2 cellular contexts compared by ENCODE assay signal in genomic region chr18:31170335-31170734, GRCh38.
TF ChIP-seq lines count a peak whose summit lies in the region.

No MANE protein-coding gene starts in this region.

TF ChIP-seq in GM23338, 12 proteins besides CTCF, POLR2A, EP300 and RAD21:
- TF ChIP-seq POLR2AphosphoS5 (IDR thresholded peaks at IDR 0.05; ENCODE audit: low read depth) = no peak
- no peak for TF ChIP-seq NANOG (IDR thresholded peaks at IDR 0.05; ENCODE audit: borderline replicate concordance)
- TF ChIP-seq, protein P1, sequence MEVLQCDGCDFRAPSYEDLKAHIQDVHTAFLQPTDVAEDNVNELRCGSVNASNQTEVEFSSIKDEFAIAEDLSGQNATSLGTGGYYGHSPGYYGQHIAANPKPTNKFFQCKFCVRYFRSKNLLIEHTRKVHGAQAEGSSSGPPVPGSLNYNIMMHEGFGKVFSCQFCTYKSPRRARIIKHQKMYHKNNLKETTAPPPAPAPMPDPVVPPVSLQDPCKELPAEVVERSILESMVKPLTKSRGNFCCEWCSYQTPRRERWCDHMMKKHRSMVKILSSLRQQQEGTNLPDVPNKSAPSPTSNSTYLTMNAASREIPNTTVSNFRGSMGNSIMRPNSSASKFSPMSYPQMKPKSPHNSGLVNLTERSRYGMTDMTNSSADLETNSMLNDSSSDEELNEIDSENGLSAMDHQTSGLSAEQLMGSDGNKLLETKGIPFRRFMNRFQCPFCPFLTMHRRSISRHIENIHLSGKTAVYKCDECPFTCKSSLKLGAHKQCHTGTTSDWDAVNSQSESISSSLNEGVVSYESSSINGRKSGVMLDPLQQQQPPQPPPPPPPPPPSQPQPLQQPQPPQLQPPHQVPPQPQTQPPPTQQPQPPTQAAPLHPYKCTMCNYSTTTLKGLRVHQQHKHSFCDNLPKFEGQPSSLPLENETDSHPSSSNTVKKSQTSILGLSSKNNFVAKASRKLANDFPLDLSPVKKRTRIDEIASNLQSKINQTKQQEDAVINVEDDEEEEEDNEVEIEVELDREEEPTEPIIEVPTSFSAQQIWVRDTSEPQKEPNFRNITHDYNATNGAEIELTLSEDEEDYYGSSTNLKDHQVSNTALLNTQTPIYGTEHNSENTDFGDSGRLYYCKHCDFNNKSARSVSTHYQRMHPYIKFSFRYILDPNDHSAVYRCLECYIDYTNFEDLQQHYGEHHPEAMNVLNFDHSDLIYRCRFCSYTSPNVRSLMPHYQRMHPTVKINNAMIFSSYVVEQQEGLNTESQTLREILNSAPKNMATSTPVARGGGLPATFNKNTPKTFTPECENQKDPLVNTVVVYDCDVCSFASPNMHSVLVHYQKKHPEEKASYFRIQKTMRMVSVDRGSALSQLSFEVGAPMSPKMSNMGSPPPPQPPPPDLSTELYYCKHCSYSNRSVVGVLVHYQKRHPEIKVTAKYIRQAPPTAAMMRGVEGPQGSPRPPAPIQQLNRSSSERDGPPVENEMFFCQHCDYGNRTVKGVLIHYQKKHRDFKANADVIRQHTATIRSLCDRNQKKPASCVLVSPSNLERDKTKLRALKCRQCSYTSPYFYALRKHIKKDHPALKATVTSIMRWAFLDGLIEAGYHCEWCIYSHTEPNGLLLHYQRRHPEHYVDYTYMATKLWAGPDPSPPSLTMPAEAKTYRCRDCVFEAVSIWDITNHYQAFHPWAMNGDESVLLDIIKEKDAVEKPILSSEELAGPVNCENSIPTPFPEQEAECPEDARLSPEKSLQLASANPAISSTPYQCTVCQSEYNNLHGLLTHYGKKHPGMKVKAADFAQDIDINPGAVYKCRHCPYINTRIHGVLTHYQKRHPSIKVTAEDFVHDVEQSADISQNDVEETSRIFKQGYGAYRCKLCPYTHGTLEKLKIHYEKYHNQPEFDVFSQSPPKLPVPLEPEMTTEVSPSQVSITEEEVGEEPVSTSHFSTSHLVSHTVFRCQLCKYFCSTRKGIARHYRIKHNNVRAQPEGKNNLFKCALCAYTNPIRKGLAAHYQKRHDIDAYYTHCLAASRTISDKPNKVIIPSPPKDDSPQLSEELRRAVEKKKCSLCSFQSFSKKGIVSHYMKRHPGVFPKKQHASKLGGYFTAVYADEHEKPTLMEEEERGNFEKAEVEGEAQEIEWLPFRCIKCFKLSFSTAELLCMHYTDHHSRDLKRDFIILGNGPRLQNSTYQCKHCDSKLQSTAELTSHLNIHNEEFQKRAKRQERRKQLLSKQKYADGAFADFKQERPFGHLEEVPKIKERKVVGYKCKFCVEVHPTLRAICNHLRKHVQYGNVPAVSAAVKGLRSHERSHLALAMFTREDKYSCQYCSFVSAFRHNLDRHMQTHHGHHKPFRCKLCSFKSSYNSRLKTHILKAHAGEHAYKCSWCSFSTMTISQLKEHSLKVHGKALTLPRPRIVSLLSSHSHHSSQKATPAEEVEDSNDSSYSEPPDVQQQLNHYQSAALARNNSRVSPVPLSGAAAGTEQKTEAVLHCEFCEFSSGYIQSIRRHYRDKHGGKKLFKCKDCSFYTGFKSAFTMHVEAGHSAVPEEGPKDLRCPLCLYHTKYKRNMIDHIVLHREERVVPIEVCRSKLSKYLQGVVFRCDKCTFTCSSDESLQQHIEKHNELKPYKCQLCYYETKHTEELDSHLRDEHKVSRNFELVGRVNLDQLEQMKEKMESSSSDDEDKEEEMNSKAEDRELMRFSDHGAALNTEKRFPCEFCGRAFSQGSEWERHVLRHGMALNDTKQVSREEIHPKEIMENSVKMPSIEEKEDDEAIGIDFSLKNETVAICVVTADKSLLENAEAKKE (CRISPR knock-in tag; IDR thresholded peaks at IDR 0.05) = no peak
- no peak for TF ChIP-seq JUNB (IDR thresholded peaks at IDR 0.05; ENCODE audit: unreplicated experiment)
- TF ChIP-seq ZNF114 (CRISPR knock-in tag; IDR thresholded peaks at IDR 0.05) = no peak
- no peak for TF ChIP-seq STAT1 (IDR thresholded peaks at IDR 0.05; ENCODE audit: unreplicated experiment)
- no peak for TF ChIP-seq EZH2phosphoT487 (IDR thresholded peaks at IDR 0.05; ENCODE audit: unreplicated experiment)
- TF ChIP-seq ZNF331 (CRISPR knock-in tag; IDR thresholded peaks at IDR 0.05; ENCODE audit: low read depth) = no peak
- TF ChIP-seq EZH2 (IDR thresholded peaks at IDR 0.05; ENCODE audit: low read depth, unreplicated experiment) = no peak
- TF ChIP-seq ETS1 (IDR thresholded peaks at IDR 0.05) = no peak
- TF ChIP-seq, protein P2, sequence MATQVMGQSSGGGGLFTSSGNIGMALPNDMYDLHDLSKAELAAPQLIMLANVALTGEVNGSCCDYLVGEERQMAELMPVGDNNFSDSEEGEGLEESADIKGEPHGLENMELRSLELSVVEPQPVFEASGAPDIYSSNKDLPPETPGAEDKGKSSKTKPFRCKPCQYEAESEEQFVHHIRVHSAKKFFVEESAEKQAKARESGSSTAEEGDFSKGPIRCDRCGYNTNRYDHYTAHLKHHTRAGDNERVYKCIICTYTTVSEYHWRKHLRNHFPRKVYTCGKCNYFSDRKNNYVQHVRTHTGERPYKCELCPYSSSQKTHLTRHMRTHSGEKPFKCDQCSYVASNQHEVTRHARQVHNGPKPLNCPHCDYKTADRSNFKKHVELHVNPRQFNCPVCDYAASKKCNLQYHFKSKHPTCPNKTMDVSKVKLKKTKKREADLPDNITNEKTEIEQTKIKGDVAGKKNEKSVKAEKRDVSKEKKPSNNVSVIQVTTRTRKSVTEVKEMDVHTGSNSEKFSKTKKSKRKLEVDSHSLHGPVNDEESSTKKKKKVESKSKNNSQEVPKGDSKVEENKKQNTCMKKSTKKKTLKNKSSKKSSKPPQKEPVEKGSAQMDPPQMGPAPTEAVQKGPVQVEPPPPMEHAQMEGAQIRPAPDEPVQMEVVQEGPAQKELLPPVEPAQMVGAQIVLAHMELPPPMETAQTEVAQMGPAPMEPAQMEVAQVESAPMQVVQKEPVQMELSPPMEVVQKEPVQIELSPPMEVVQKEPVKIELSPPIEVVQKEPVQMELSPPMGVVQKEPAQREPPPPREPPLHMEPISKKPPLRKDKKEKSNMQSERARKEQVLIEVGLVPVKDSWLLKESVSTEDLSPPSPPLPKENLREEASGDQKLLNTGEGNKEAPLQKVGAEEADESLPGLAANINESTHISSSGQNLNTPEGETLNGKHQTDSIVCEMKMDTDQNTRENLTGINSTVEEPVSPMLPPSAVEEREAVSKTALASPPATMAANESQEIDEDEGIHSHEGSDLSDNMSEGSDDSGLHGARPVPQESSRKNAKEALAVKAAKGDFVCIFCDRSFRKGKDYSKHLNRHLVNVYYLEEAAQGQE (IDR thresholded peaks at IDR 0.05; ENCODE audit: unreplicated experiment) = no peak
- TF ChIP-seq CREB1 (CRISPR knock-in tag; IDR thresholded peaks at IDR 0.05; ENCODE audit: low read depth) = no peak

TF ChIP-seq in H1, 55 proteins besides CTCF, POLR2A, EP300 and RAD21:
- no peak for TF ChIP-seq TEAD4 (IDR thresholded peaks at IDR 0.05; ENCODE audit: low read depth, low read length)
- no peak for TF ChIP-seq SP1 (IDR thresholded peaks at IDR 0.05; ENCODE audit: low read depth, low read length)
- no peak for TF ChIP-seq MAFK (IDR thresholded peaks at IDR 0.05; ENCODE audit: low read depth, low read length)
- TF ChIP-seq SAP30 (IDR thresholded peaks at IDR 0.05; ENCODE audit: insufficient read depth, insufficient replicate concordance, low read length) = no peak
- TF ChIP-seq CBX5 (IDR thresholded peaks at IDR 0.05; ENCODE audit: low read depth, low read length) = no peak
- TF ChIP-seq RNF2 (IDR thresholded peaks at IDR 0.05; ENCODE audit: borderline replicate concordance, low read depth, low read length, missing control alignments, poor library complexity, severe bottlenecking) = no peak
- TF ChIP-seq CHD7 (IDR thresholded peaks at IDR 0.05; ENCODE audit: insufficient replicate concordance, low read length) = no peak
- no peak for TF ChIP-seq ASH2L (IDR thresholded peaks at IDR 0.05; ENCODE audit: low read length)
- no peak for TF ChIP-seq TAF7 (optimal IDR thresholded peaks at IDR 0.05; ENCODE audit: borderline replicate concordance, low read depth, low read length)
- no peak for TF ChIP-seq NANOG (IDR thresholded peaks at IDR 0.05; ENCODE audit: insufficient read depth, low read depth, low read length, poor library complexity, severe bottlenecking)
- no peak for TF ChIP-seq ATF2 (IDR thresholded peaks at IDR 0.05; ENCODE audit: low read length)
- no peak for TF ChIP-seq USF2 (IDR thresholded peaks at IDR 0.05; ENCODE audit: low read length)
- no peak for TF ChIP-seq POLR2AphosphoS5 (IDR thresholded peaks at IDR 0.05; ENCODE audit: low read depth, low read length)
